ENCODE assay signal across 26 cellular contexts in the genomic region with DNA sequence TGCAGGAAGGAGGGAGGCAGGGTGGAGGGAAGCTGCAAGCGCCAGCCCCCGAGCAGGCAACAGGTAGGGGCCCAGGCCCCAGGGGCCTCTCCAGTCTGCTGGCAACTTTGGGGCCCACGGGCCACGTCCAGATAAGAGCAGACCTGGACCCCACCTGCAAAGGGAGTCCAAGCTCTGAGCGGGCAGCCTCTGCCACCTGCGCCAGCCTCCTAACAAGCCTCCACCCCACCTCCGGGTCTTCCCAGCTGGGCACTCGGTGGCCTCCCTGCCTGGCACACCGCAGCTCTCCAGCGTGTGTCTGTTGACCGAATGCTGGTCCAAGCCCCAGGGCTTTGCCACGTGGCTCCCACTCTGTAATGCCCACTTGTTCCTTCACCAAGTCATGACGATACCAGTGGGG.
DNase-seq lines count a peak whose midpoint lies in the region; ATAC-seq, FAIRE-seq and TF ChIP-seq lines count a peak whose summit lies in the region.
"Had no signal": no experiment of that assay in that cellular context is flagged by ENCODE, and none has a peak within 500 bp of the region (broad histone marks: within the 10 kb centered on the region; RNA-seq: fewer than 3 reads in every experiment).

No MANE protein-coding gene starts in this region.

- no peaks in the 10 kb centered on the region for H4K20me1 ChIP-seq in BLaER1
- no peaks in the 10 kb centered on the region; the same call in none of the 2 replicates for H4K20me1 ChIP-seq in K562 (replicated peaks; ENCODE audit: control insufficient read depth, insufficient read depth, low read length)

- H2BK120ac ChIP-seq in neuronal stem cell (ENCODE audit: low read depth, low read length) (no peak overlapping the region), trophoblast cell (ENCODE audit: insufficient read depth, low read length, poor library complexity) (no peak overlapping the region)

- H3K27ac ChIP-seq in BLaER1 (no peak overlapping the region), HEK293 (ENCODE audit: extremely low read depth, low read depth, low read length) (no peak overlapping the region), K562 (ENCODE audit: extremely low read depth, low read depth, low read length) (no peak overlapping the region), neuronal stem cell (replicated peaks; ENCODE audit: low read length) (no peak overlapping the region), trophoblast cell (ENCODE audit: low read depth, low read length) (no peak overlapping the region)
- H3K27ac ChIP-seq: BLaER1 treated with 17β-estradiol and CSF1 and Interleukin-3, amounts not matched to agents 10 nM and 100 nM; C4-2B had no signal

- intact Hi-C loops in K562 (cut with micrococcal nuclease): no loop called here

- H3K23ac ChIP-seq in neuronal stem cell (ENCODE audit: low read depth, low read length, poor library complexity) (no peak overlapping the region), trophoblast cell (ENCODE audit: low read length) (no peak overlapping the region)

- no peak for TF ChIP-seq RAD21 in K562 (CRISPR knock-in tag; conservative IDR thresholded peaks at IDR 0.05 in 1 of 2, IDR thresholded peaks at IDR 0.05 in 1 of 2)

- DNase-seq in K562 (ENCODE audit: extremely low read depth in 1 of 4, low spot score in 3 of 4): no peak
- DNase-seq in neuronal stem cell (ENCODE audit: low spot score): no peak
- no peak for DNase-seq in NCI-H82 (lab: John Stamatoyannopoulos, UW)
- no peak for DNase-seq in trophoblast cell
- no peak for DNase-seq in SHP77 (lab: John Stamatoyannopoulos, UW)
- DNase-seq: 8988T; ACHN; BE2C; Caco-2; Calu3; CD4-positive, alpha-beta T cell; CD8-positive, alpha-beta T cell; DMS79 treated with DMSO at 0.1 percent for 48 hours; GF-D8 had no signal

- TF ChIP-seq POLR2A in K562 (conservative IDR thresholded peaks at IDR 0.05): no peak

- H2BK5ac ChIP-seq in neuronal stem cell (ENCODE audit: low read length): no peak overlapping the region
- no peak overlapping the region for H2BK5ac ChIP-seq in trophoblast cell (ENCODE audit: low read depth, low read length, poor library complexity)

- H3K9ac ChIP-seq in BLaER1 (no peak overlapping the region), K562 (ENCODE audit: insufficient read depth in 1 of 2, low read depth in 2 of 2, low read length in 2 of 2) (no peak overlapping the region), neuronal stem cell (ENCODE audit: low read depth, low read length, poor library complexity) (no peak overlapping the region), trophoblast cell (ENCODE audit: low read length) (no peak overlapping the region)
- H3K9ac ChIP-seq: BLaER1 treated with 17β-estradiol and CSF1 and Interleukin-3, amounts not matched to agents 10 nM and 100 nM had no signal

- H3K18ac ChIP-seq in neuronal stem cell (ENCODE audit: low read length) (no peak overlapping the region), trophoblast cell (ENCODE audit: low read length) (no peak overlapping the region)

- no peaks in the 10 kb centered on the region for H3K79me1 ChIP-seq in neuronal stem cell (ENCODE audit: low read depth, low read length)
- no peaks in the 10 kb centered on the region for H3K79me1 ChIP-seq in trophoblast cell (ENCODE audit: low read length)

- H3K4ac ChIP-seq in neuronal stem cell (ENCODE audit: low read length): no peak overlapping the region
- no peak overlapping the region for H3K4ac ChIP-seq in trophoblast cell (ENCODE audit: low read depth, low read length)

- no TSS peak for BruUV-seq in K562 (replicated peaks; lab: Mats Ljungman, UMichigan)

- ATAC-seq in K562 (no peak), HG03342 (IDR thresholded peaks at IDR 0.05; ENCODE audit: unreplicated experiment) (no peak)
- ATAC-seq: CD8-positive, alpha-beta T cell; GM12878 had no signal

- TF ChIP-seq CTCF in HEK293 (tag by site-specific recombination; IDR thresholded peaks at IDR 0.05) (no peak), K562 (IDR thresholded peaks at IDR 0.05 in 2 of 3, conservative IDR thresholded peaks at IDR 0.05 in 1 of 3; ENCODE audit: insufficient read depth in 2 of 3, low read depth in 1 of 3, low read length in 3 of 3) (no peak)

- no peak overlapping the region for H2BK15ac ChIP-seq in neuronal stem cell (ENCODE audit: low read length)

- H3K4me3 ChIP-seq in BLaER1 (no peak overlapping the region), HEK293 (ENCODE audit: low read depth, low read length) (no peak overlapping the region), K562 (no peak overlapping the region), neuronal stem cell (ENCODE audit: low read length in 2 of 2) (no peak overlapping the region), trophoblast cell (ENCODE audit: low read depth, low read length) (no peak overlapping the region)
- H3K4me3 ChIP-seq: BLaER1 treated with 17β-estradiol and CSF1 and Interleukin-3, amounts not matched to agents 10 nM and 100 nM; GM12878 had no signal

- TF ChIP-seq EP300 in K562 (IDR thresholded peaks at IDR 0.05; ENCODE audit: low read length): no peak

- H3K4me2 ChIP-seq in BLaER1 (peak overlapping the region; percentile 90; the same call in 1 of the 2 replicates), K562 (ENCODE audit: insufficient read depth, low read length) (no peak overlapping the region), neuronal stem cell (ENCODE audit: insufficient read depth, low read length, poor library complexity, severe bottlenecking) (no peak overlapping the region), trophoblast cell (ENCODE audit: low read length) (no peak overlapping the region)

- no peak for FAIRE-seq in K562 (lab: Jason Lieb, UNC)
- FAIRE-seq: A204.1, D721Med, G401.6, GM12878, GM12892, GM18507, GM19239 had no signal

- WGBS in K562 (ENCODE audit: insufficient coverage, low coverage, missing lambda C conversion rate): 2% methylated on average over 13 of the region's 13 CpGs
- no CpG with 5 or more reads among the region's 13 CpGs for WGBS in neuronal stem cell (ENCODE audit: extremely low coverage in 2 of 2, insufficient read length in 2 of 2, insufficient replicate concordance in 1 of 2), 2 donors
- WGBS in trophoblast cell (ENCODE audit: extremely low coverage, insufficient coverage, insufficient read length): no CpG with 5 or more reads among the region's 13 CpGs

- H4K91ac ChIP-seq in neuronal stem cell (ENCODE audit: low read depth, low read length, poor library complexity) (no peak overlapping the region), trophoblast cell (ENCODE audit: low read depth, low read length) (no peak overlapping the region)

- H3K9me3 ChIP-seq in BLaER1: no peaks in the 10 kb centered on the region
- no peaks in the 10 kb centered on the region for H3K9me3 ChIP-seq in HEK293 (ENCODE audit: control insufficient read depth, insufficient read depth, low read depth, low read length)
- no peaks in the 10 kb centered on the region for H3K9me3 ChIP-seq in K562 (replicated peaks; ENCODE audit: control insufficient read depth, insufficient read depth, low read depth, low read length)
- no peaks in the 10 kb centered on the region for H3K9me3 ChIP-seq in neuronal stem cell (replicated peaks in 1 of 2; ENCODE audit: control insufficient read depth in 2 of 2, insufficient read depth in 1 of 2, low read depth in 1 of 2, low read length in 2 of 2)
- H3K9me3 ChIP-seq in trophoblast cell (ENCODE audit: insufficient read depth, low read depth, low read length): no peaks in the 10 kb centered on the region
- H3K9me3 ChIP-seq: BE2C; BLaER1 treated with 17β-estradiol and CSF1 and Interleukin-3, amounts not matched to agents 10 nM and 100 nM had no signal

- H2AFZ ChIP-seq in K562 (ENCODE audit: low read depth, low read length): no peak overlapping the region
- no peak overlapping the region for H2AFZ ChIP-seq in neuronal stem cell (ENCODE audit: low read length)
- H2AFZ ChIP-seq in trophoblast cell (ENCODE audit: insufficient read depth, low read length, poor library complexity): no peak overlapping the region

- H2AK5ac ChIP-seq in neuronal stem cell (ENCODE audit: low read depth, low read length) (peak overlapping the region; percentile 25), trophoblast cell (ENCODE audit: low read length) (no peak overlapping the region)

- H3K27me3 ChIP-seq in BLaER1: no peaks in the 10 kb centered on the region
- peaks cover 2 to 27% of the 10 kb centered on the region in 2 experiments; a peak in 3 of 5 replicates for H3K27me3 ChIP-seq in K562 (ENCODE audit: control insufficient read depth in 2 of 2, insufficient read depth in 2 of 2, low read length in 2 of 2)
- peaks cover 0 to 15% (median 2%) of the 10 kb centered on the region in 3 experiments for H3K27me3 ChIP-seq in neuronal stem cell (ENCODE audit: control insufficient read depth in 3 of 3, insufficient read depth in 3 of 3, low read depth in 1 of 3, low read length in 3 of 3)
- no peaks in the 10 kb centered on the region for H3K27me3 ChIP-seq in trophoblast cell (ENCODE audit: insufficient read depth, low read length)
- H3K27me3 ChIP-seq: BE2C; BLaER1 treated with 17β-estradiol and CSF1 and Interleukin-3, amounts not matched to agents 10 nM and 100 nM had no signal

- H4K8ac ChIP-seq in neuronal stem cell (ENCODE audit: low read depth, low read length) (no peak overlapping the region), trophoblast cell (ENCODE audit: low read depth, low read length) (no peak overlapping the region)

- H2BK12ac ChIP-seq in neuronal stem cell (ENCODE audit: low read length) (no peak overlapping the region), trophoblast cell (ENCODE audit: low read length) (no peak overlapping the region)

- CTCF ChIA-PET in HEK293 (lab: Yijun Ruan, JAX): interaction anchor here (0.7 kb wide), 1 partner anchor 267 kb away, joined by 3 read pairs; no protein-coding TSS in a partner anchor
- CTCF ChIA-PET in K562 (lab: Yijun Ruan, JAX; ENCODE audit: low intra/inter-chr PET ratio): no interaction called here

- no peaks in the 10 kb centered on the region for H3K36me3 ChIP-seq in BLaER1
- no peaks in the 10 kb centered on the region for H3K36me3 ChIP-seq in HEK293 (ENCODE audit: control insufficient read depth in 2 of 2, insufficient read depth in 1 of 2, low read length in 2 of 2)
- H3K36me3 ChIP-seq in K562 (ENCODE audit: control insufficient read depth, insufficient read depth, low read length): no peaks in the 10 kb centered on the region
- H3K36me3 ChIP-seq in neuronal stem cell (replicated peaks in 1 of 2; ENCODE audit: control insufficient read depth in 2 of 2, insufficient read depth in 2 of 2, low read length in 2 of 2): no peaks in the 10 kb centered on the region
- no peaks in the 10 kb centered on the region for H3K36me3 ChIP-seq in trophoblast cell (ENCODE audit: control insufficient read depth in 1 of 2, insufficient read depth in 2 of 2, low read length in 2 of 2)
- H3K36me3 ChIP-seq: BE2C; BLaER1 treated with 17β-estradiol and CSF1 and Interleukin-3, amounts not matched to agents 10 nM and 100 nM had no signal

- in situ Hi-C loops in K562 (cut with MboI): no loop called here

- H3K79me2 ChIP-seq in K562 (ENCODE audit: control insufficient read depth, insufficient read depth, low read length) (no peaks in the 10 kb centered on the region), trophoblast cell (ENCODE audit: control insufficient read depth, insufficient read depth, low read length, poor library complexity) (no peaks in the 10 kb centered on the region)

- H3K4me1 ChIP-seq in BLaER1: peaks cover 95% of the 10 kb centered on the region
- no peaks in the 10 kb centered on the region for H3K4me1 ChIP-seq in HEK293 (ENCODE audit: control insufficient read depth, insufficient read depth, low read length)
- no peaks in the 10 kb centered on the region; a peak in 1 of 5 replicates for H3K4me1 ChIP-seq in K562 (replicated peaks in 1 of 2; ENCODE audit: control insufficient read depth in 2 of 2, insufficient read depth in 2 of 2, low read length in 2 of 2)
- peaks cover 0 to 6% of the 10 kb centered on the region in 2 donors for H3K4me1 ChIP-seq in neuronal stem cell (ENCODE audit: control insufficient read depth in 2 of 2, insufficient read depth in 1 of 2, low read depth in 1 of 2, low read length in 2 of 2)
- H3K4me1 ChIP-seq in trophoblast cell (ENCODE audit: control insufficient read depth in 1 of 2, insufficient read depth in 2 of 2, low read length in 2 of 2): no peaks in the 10 kb centered on the region
- H3K4me1 ChIP-seq: Caco-2 had no signal

- no peak overlapping the region for H4K12ac ChIP-seq in trophoblast cell (ENCODE audit: low read depth, low read length)

- H3K9me1 ChIP-seq in K562 (ENCODE audit: control insufficient read depth, insufficient read depth, low read length): no peaks in the 10 kb centered on the region

- POLR2A ChIA-PET in HEK293 (lab: Yijun Ruan, JAX): no interaction called here
- POLR2A ChIA-PET in K562 (lab: Yijun Ruan, JAX): interaction anchor here (0.7 to 1.0 kb wide), 2 partner anchors 10 to 147 kb away, joined by 3 read pairs; no protein-coding TSS in a partner anchor

- peak overlapping the region; percentile 57 for H3K14ac ChIP-seq in neuronal stem cell (ENCODE audit: low read length)
- H3K14ac ChIP-seq in trophoblast cell (ENCODE audit: low read length): no peak overlapping the region
